Comparison of ENCODE assay signal across 12 cellular contexts in the genomic region with DNA sequence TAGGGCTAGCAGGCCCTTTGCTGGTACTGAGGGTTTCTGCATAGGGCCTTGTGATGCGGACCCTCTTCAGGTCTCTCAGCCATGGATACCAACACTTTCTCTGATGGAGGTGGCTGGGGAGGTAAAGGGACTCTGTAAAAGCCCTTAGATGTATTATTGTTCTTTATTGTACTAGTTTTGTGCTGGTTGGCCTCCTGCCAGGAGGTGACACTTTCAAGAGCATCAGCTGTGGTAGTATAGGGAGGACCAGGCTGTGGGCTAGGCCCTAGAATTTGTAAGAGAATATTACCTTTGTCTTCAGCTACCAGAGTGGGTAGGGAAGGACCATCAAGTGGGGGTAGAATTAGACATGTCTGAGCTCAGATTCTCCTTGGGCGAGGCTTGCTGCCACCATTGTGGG.
DNase-seq lines count a peak whose midpoint lies in the region; ATAC-seq and TF ChIP-seq lines count a peak whose summit lies in the region.
"Had no signal": no experiment of that assay in that cellular context is flagged by ENCODE, and none has a peak within 500 bp of the region (broad histone marks: within the 10 kb centered on the region; RNA-seq: fewer than 3 reads in every experiment).

No MANE protein-coding gene starts in this region.

- H3K36me3 ChIP-seq in BLaER1 treated with 17β-estradiol and CSF1 and Interleukin-3, amounts not matched to agents 10 nM and 100 nM, result no peaks in the 10 kb centered on the region
- no peaks in the 10 kb centered on the region for H3K36me3 ChIP-seq in neuronal stem cell (replicated peaks in 1 of 2; ENCODE audit: control insufficient read depth in 2 of 2, insufficient read depth in 2 of 2, low read length in 2 of 2)
- H3K36me3 ChIP-seq: HAP-1 had no signal

- H3K4me2 ChIP-seq in BLaER1 treated with 17β-estradiol and CSF1 and Interleukin-3, amounts not matched to agents 10 nM and 100 nM, result peak overlapping the region; percentile 7 to 86 (median 73); a peak in 20 of 22 replicates
- H3K4me2 ChIP-seq in neuronal stem cell (ENCODE audit: insufficient read depth, low read length, poor library complexity, severe bottlenecking), result no peak overlapping the region

- H2AFZ ChIP-seq in neuronal stem cell (ENCODE audit: low read length), result peak overlapping the region; percentile 10

- no peak overlapping the region for H3K9ac ChIP-seq in BLaER1 treated with 17β-estradiol and CSF1 and Interleukin-3, amounts not matched to agents 10 nM and 100 nM
- no peak overlapping the region for H3K9ac ChIP-seq in neuronal stem cell (ENCODE audit: low read depth, low read length, poor library complexity)

- no peaks in the 10 kb centered on the region for H3K79me1 ChIP-seq in neuronal stem cell (ENCODE audit: low read depth, low read length)

- H4K8ac ChIP-seq in neuronal stem cell (ENCODE audit: low read depth, low read length), result no peak overlapping the region

- no peak overlapping the region for H2BK5ac ChIP-seq in neuronal stem cell (ENCODE audit: low read length)

- H4K91ac ChIP-seq in neuronal stem cell (ENCODE audit: low read depth, low read length, poor library complexity), result no peak overlapping the region

- no peak for TF ChIP-seq EP300 in Ishikawa (IDR thresholded peaks at IDR 0.05; ENCODE audit: borderline replicate concordance)

- peaks cover 3 to 11% (median 8%) of the 10 kb centered on the region in 11 experiments; a peak in 13 of 22 replicates for H3K9me3 ChIP-seq in BLaER1 treated with 17β-estradiol and CSF1 and Interleukin-3, amounts not matched to agents 10 nM and 100 nM (replicated peaks in 1 of 11)
- H3K9me3 ChIP-seq in neuronal stem cell (replicated peaks in 1 of 2; ENCODE audit: control insufficient read depth in 2 of 2, insufficient read depth in 1 of 2, low read depth in 1 of 2, low read length in 2 of 2), result no peaks in the 10 kb centered on the region
- H3K9me3 ChIP-seq: HAP-1 had no signal

- no peak overlapping the region for H2AK5ac ChIP-seq in neuronal stem cell (ENCODE audit: low read depth, low read length)

- no peaks in the 10 kb centered on the region for H4K20me1 ChIP-seq in BLaER1 treated with 17β-estradiol and CSF1 and Interleukin-3, amounts not matched to agents 10 nM and 100 nM

- peak; percentile 2 for DNase-seq in NCI-H69 (lab: John Stamatoyannopoulos, UW)
- no peak for DNase-seq in neuronal stem cell (ENCODE audit: low spot score)
- no peak for DNase-seq in occipital lobe (lab: John Stamatoyannopoulos, UW)
- no peak for DNase-seq in dermis blood vessel endothelial cell
- DNase-seq: ACHN, COR-L47, GF-D8 had no signal

- no peak overlapping the region for H3K18ac ChIP-seq in neuronal stem cell (ENCODE audit: low read length)

- no CpG with 5 or more reads among the region's 2 CpGs for WGBS in neuronal stem cell (ENCODE audit: extremely low coverage in 2 of 2, insufficient read length in 2 of 2, insufficient replicate concordance in 1 of 2), 2 donors

- H2BK12ac ChIP-seq in neuronal stem cell (ENCODE audit: low read length), result no peak overlapping the region

- no peak for TF ChIP-seq RAD21 in Ishikawa (IDR thresholded peaks at IDR 0.05; ENCODE audit: low read depth)

- ATAC-seq in HG03571 (IDR thresholded peaks at IDR 0.05; ENCODE audit: unreplicated experiment), result no peak

- H3K4ac ChIP-seq in neuronal stem cell (ENCODE audit: low read length), result no peak overlapping the region

- H2BK15ac ChIP-seq in neuronal stem cell (ENCODE audit: low read length), result no peak overlapping the region

- no peaks in the 10 kb centered on the region for H3K27me3 ChIP-seq in BLaER1 treated with 17β-estradiol and CSF1 and Interleukin-3, amounts not matched to agents 10 nM and 100 nM
- H3K27me3 ChIP-seq in neuronal stem cell (ENCODE audit: control insufficient read depth in 3 of 3, insufficient read depth in 3 of 3, low read depth in 1 of 3, low read length in 3 of 3), result no peaks in the 10 kb centered on the region

- no peak overlapping the region for H3K14ac ChIP-seq in neuronal stem cell (ENCODE audit: low read length)

- H3K23ac ChIP-seq in neuronal stem cell (ENCODE audit: low read depth, low read length, poor library complexity), result no peak overlapping the region

- H2BK120ac ChIP-seq in neuronal stem cell (ENCODE audit: low read depth, low read length), result no peak overlapping the region

- peaks cover 8 to 20% (median 18%) of the 10 kb centered on the region in 10 experiments for H3K4me1 ChIP-seq in BLaER1 treated with 17β-estradiol and CSF1 and Interleukin-3, amounts not matched to agents 10 nM and 100 nM
- peaks cover 1 to 3% of the 10 kb centered on the region in 2 donors for H3K4me1 ChIP-seq in neuronal stem cell (ENCODE audit: control insufficient read depth in 2 of 2, insufficient read depth in 1 of 2, low read depth in 1 of 2, low read length in 2 of 2)

- no peak overlapping the region; a peak in 1 of 20 replicates for H3K4me3 ChIP-seq in BLaER1 treated with 17β-estradiol and CSF1 and Interleukin-3, amounts not matched to agents 10 nM and 100 nM
- no peak overlapping the region for H3K4me3 ChIP-seq in neuronal stem cell (ENCODE audit: low read length in 2 of 2)
- H3K4me3 ChIP-seq: HAP-1 had no signal

- peak overlapping the region in 3 of 11 experiments; percentile 11 to 30 (median 27); a peak in 1 of 22 replicates for H3K27ac ChIP-seq in BLaER1 treated with 17β-estradiol and CSF1 and Interleukin-3, amounts not matched to agents 10 nM and 100 nM
- no peak overlapping the region for H3K27ac ChIP-seq in neuronal stem cell (replicated peaks; ENCODE audit: low read length)
- H3K27ac ChIP-seq: C4-2B had no signal

TF ChIP-seq in Ishikawa, 13 proteins besides CTCF, POLR2A, EP300 and RAD21:
- TF ChIP-seq USF1 (IDR thresholded peaks at IDR 0.05) (no peak), TAF1 (IDR thresholded peaks at IDR 0.05; ENCODE audit: low read depth) (no peak), NFIC (IDR thresholded peaks at IDR 0.05) (0 out of 2 replicates have a peak, but pooled peaks have one; percentile 9)
